ENCODE assay signal across 11 cellular contexts in genomic region chr6:6332240-6332639, GRCh38. TPM values are rescaled to one million over a fixed set of nuclear protein-coding genes. Genes with fewer than 3 reads are reported as not detected.
DNase-seq lines count a peak whose midpoint lies in the region; ATAC-seq and TF ChIP-seq lines count a peak whose summit lies in the region.
"Had no signal": no experiment of that assay in that cellular context is flagged by ENCODE, and none has a peak within 500 bp of the region (broad histone marks: within the 10 kb centered on the region; RNA-seq: fewer than 3 reads in every experiment).

No MANE protein-coding gene starts in this region.

- H3K4me3 Mint-ChIP-seq in osteocyte (ENCODE audit: unreplicated experiment) (no peak overlapping the region), HFFc6 (no peak overlapping the region)

- H3K36me3 Mint-ChIP-seq in osteocyte (ENCODE audit: unreplicated experiment) (no peaks in the 10 kb centered on the region), HFFc6 (ENCODE audit: low read depth) (no peaks in the 10 kb centered on the region)

- H3K27me3 Mint-ChIP-seq in osteocyte (ENCODE audit: unreplicated experiment): no peaks in the 10 kb centered on the region
- H3K27me3 Mint-ChIP-seq in HFFc6 (ENCODE audit: insufficient read depth): no peaks in the 10 kb centered on the region

- peak; percentile 60 for ATAC-seq in GM19035 (IDR thresholded peaks at IDR 0.05; ENCODE audit: unreplicated experiment)
- ATAC-seq in HG02938 (IDR thresholded peaks at IDR 0.05; ENCODE audit: unreplicated experiment): peak; percentile 55

- peak; percentile 2 to 9 for DNase-seq in NCI-H526 (lab: John Stamatoyannopoulos, UW)
- no peak for DNase-seq in osteocyte (ENCODE audit: extremely low spot score, unreplicated experiment)
- no peak for DNase-seq in DMS79 treated with DMSO at 0.1 percent for 48 hours (lab: John Stamatoyannopoulos, UW)
- DNase-seq in activated CD4-positive, alpha-beta T cell treated with anti-CD3 and anti-CD28 coated beads, Interleukin-2, amount 50 U/mL, for 48 hours: no peak
- DNase-seq in HFFc6: no peak
- DNase-seq in NCI-H510A treated with DMSO at 0.1 percent for 48 hours (lab: John Stamatoyannopoulos, UW): no peak
- DNase-seq: activated gamma-delta T cell; NK-92 treated with Interleukin-12 subunit alpha and Interleukin-12 subunit beta, amount 100 ng/mL, for 24 hours had no signal

- H3K4me1 Mint-ChIP-seq in osteocyte (ENCODE audit: unreplicated experiment) (peaks cover 45% of the 10 kb centered on the region), HFFc6 (ENCODE audit: low read depth) (no peaks in the 10 kb centered on the region)

- H3K9me3 Mint-ChIP-seq in osteocyte (ENCODE audit: unreplicated experiment) (no peaks in the 10 kb centered on the region), HFFc6 (peaks cover 40% of the 10 kb centered on the region)

- H3K27ac Mint-ChIP-seq in osteocyte (ENCODE audit: unreplicated experiment) (peak overlapping the region; percentile 41), HFFc6 (no peak overlapping the region)

- no peak for TF ChIP-seq CTCF in osteocyte (IDR thresholded peaks at IDR 0.05)
- TF ChIP-seq CTCF in HFFc6 (IDR thresholded peaks at IDR 0.05): no peak

RNA-seq across cellular contexts. Expression of gene F13A1, which starts 11.8 kb away (rescaled TPM):
- 2.8 and 3.6 TPM in 2 replicates for total RNA-seq in osteocyte
- under 1 TPM in 1 of 6 experiments, not detected in 5; 0.06 TPM for total RNA-seq in HFFc6 (2021; fragmentation: NEBNext Ultra II Directional; extraction: Animal tissue kit (Norgen Biotek cat#: 25700))
- total RNA-seq: glomerular endothelial cell had no signal

Comparison
In these comparisons a context has a peak if more than half of its experiments do, and no peak if none do; other contexts are left out.
1. DNase-seq: peak in NCI-H526 (2 of 2); none in osteocyte (single experiment), DMS79 treated with DMSO at 0.1 percent for 48 hours (single experiment), activated CD4-positive, alpha-beta T cell treated with anti-CD3 and anti-CD28 coated beads, Interleukin-2, amount 50 U/mL, for 48 hours (0 of 2), HFFc6 (single experiment) and NCI-H510A treated with DMSO at 0.1 percent for 48 hours (single experiment).